Comparison of ENCODE assay signal across 8 cellular contexts in the genomic region with DNA sequence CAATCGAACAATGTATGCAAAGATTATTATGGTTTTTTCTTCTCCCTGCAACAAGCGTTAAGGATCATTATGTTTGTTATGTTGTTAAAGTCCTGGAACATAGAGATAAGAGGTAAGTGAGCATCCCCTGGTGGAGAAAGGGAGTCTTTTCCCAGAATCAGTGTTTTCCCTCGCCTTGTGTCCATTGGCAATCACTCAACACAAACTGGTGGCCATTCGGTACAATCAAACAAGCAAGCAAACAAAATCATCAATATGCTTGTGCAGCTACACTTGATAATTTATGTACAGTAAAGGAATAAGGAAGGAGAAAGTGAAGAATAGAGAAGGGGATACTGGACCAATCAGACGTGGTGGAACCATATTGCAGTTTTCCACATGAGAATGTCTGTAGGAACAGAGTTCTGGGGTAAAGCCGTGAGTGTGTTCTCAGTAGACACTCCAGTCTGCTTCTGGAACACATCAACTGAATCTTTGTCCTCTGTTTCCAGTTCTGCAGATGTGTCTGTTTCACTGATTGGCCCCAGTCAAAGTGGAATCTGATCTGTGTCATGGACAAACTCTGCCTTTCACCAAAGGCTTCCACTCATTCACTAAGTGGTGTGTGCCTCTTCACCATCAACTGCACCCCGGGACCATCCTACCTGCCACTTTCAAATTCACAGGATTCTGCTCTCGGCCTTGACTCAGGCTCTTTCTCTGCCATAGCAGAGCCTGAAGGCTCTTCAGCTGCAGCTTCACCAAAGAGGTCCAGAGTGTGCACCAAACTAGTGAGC.
DNase-seq lines count a peak whose midpoint lies in the region; ATAC-seq and TF ChIP-seq lines count a peak whose summit lies in the region.

No MANE protein-coding gene starts in this region.

- no peaks in the 10 kb centered on the region for H3K9me3 Mint-ChIP-seq in endothelial cell (ENCODE audit: unreplicated experiment)

- H3K4me3 ChIP-seq in retinal pigment epithelial cell (ENCODE audit: low read length), result no peak overlapping the region

- peak overlapping the region; percentile 28 for H3K27ac Mint-ChIP-seq in endothelial cell (ENCODE audit: unreplicated experiment)

- H3K4me3 Mint-ChIP-seq in endothelial cell (ENCODE audit: unreplicated experiment), result no peak overlapping the region

- in situ Hi-C loops in GM13976 (cut with MboI; ENCODE audit: low sequenced_read_pairs, unreplicated experiment), result no loop called here

- peak; percentile 19 for TF ChIP-seq CTCF in GM13976 (IDR thresholded peaks at IDR 0.05; ENCODE audit: borderline replicate concordance, control extremely low read depth, extremely low read depth, insufficient read depth, missing control alignments)
- peak; percentile 57 for TF ChIP-seq CTCF in endothelial cell (IDR thresholded peaks at IDR 0.05; ENCODE audit: unreplicated experiment)
- peak; percentile 67 for TF ChIP-seq CTCF in retinal pigment epithelial cell (conservative IDR thresholded peaks at IDR 0.05; ENCODE audit: low read depth, low read length)

- peaks cover 5% of the 10 kb centered on the region for H3K36me3 Mint-ChIP-seq in endothelial cell (ENCODE audit: low read depth, unreplicated experiment)

- H3K27me3 Mint-ChIP-seq in endothelial cell (ENCODE audit: unreplicated experiment), result peaks cover 8% of the 10 kb centered on the region

- H3K4me1 Mint-ChIP-seq in endothelial cell (ENCODE audit: unreplicated experiment), result peaks cover 10% of the 10 kb centered on the region

- DNase-seq in AML-193 (lab: John Stamatoyannopoulos, UW), result peak; percentile 26 to 39
- DNase-seq in GM13976 (ENCODE audit: low spot score), result no peak
- peak; percentile 15 for DNase-seq in NCI-H82 treated with DMSO at 0.1 percent for 48 hours (lab: John Stamatoyannopoulos, UW; ENCODE audit: unreplicated experiment)
- DNase-seq in endothelial cell (ENCODE audit: low spot score), result no peak
- no peak for DNase-seq in retinal pigment epithelial cell (ENCODE audit: low read depth)
- no peak for DNase-seq in activated naive CD4-positive, alpha-beta T cell (lab: John Stamatoyannopoulos, UW)

- ATAC-seq in GM21737 (IDR thresholded peaks at IDR 0.05; ENCODE audit: unreplicated experiment) (no peak), HG02678 (IDR thresholded peaks at IDR 0.05; ENCODE audit: unreplicated experiment) (no peak)

Comparison
In these comparisons a context has a peak if more than half of its experiments do, and no peak if none do; other contexts are left out.
1. DNase-seq: peak in AML-193 (2 of 2) and NCI-H82 treated with DMSO at 0.1 percent for 48 hours (single experiment); none in GM13976 (single experiment), endothelial cell (single experiment), retinal pigment epithelial cell (single experiment) and activated naive CD4-positive, alpha-beta T cell (0 of 4).
2. Peak in every context shown above with its lines, with median percentiles within 50 percentile points of each other: CTCF ChIP-seq.